Comparison of ENCODE assay signal across 17 cellular contexts in the genomic region with DNA sequence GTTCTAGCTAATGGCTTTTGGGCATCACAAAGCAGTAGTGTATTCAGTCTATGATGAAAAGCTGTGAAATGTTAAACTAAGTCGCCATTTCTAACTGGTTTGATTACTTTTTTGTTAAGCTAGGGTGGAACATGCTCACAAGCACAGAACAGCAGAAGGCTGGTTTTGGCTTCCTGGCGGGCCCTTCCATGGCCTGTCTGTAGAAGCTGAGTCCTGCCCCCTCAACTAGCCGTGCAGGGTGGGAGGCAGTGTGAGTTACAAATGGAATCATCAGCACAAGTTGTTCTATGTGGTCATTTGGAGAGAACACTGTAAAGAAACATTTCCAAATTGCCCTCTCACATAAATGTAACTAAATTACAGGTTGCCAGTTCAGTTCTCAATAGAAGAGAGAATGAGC.
DNase-seq lines count a peak whose midpoint lies in the region; ATAC-seq and TF ChIP-seq lines count a peak whose summit lies in the region.
"Had no signal": no experiment of that assay in that cellular context is flagged by ENCODE, and none has a peak within 500 bp of the region (broad histone marks: within the 10 kb centered on the region; RNA-seq: fewer than 3 reads in every experiment).

No MANE protein-coding gene starts in this region.

- H3K27ac ChIP-seq in BLaER1, result no peak overlapping the region
- peak overlapping the region; percentile 78 for H3K27ac ChIP-seq in SK-N-MC
- peak overlapping the region; percentile 15 for H3K27ac ChIP-seq in iPS-20b (ENCODE audit: low read length)
- H3K27ac ChIP-seq in rectal smooth muscle tissue (ENCODE audit: low read depth, low read length), result peak overlapping the region; percentile 69
- H3K27ac ChIP-seq: spleen had no signal

- peaks cover 74% of the 10 kb centered on the region for H3K4me1 Mint-ChIP-seq in nephron progenitor cell
- H3K4me1 Mint-ChIP-seq: activated T-helper 17 cell treated with anti-CD3 and anti-CD28 coated beads, Interleukin-2, amount 50 U/mL, for 72 hours had no signal

- no peak for TF ChIP-seq CTCF in nephron progenitor cell (IDR thresholded peaks at IDR 0.05)

- H3K9ac ChIP-seq in BLaER1 (no peak overlapping the region), SK-N-MC (ENCODE audit: insufficient read length) (no peak overlapping the region), iPS-20b (ENCODE audit: low read depth, low read length) (0 out of 2 replicates have a peak overlapping the region, but pooled peaks have one; percentile 63), rectal smooth muscle tissue (ENCODE audit: low read length) (no peak overlapping the region)

- H3K4me3 ChIP-seq in BLaER1 (no peak overlapping the region), SK-N-MC (0 out of 2 replicates have a peak overlapping the region, but pooled peaks have one; percentile 62), iPS-20b (ENCODE audit: low read length) (no peak overlapping the region), rectal smooth muscle tissue (ENCODE audit: low read length) (no peak overlapping the region)
- H3K4me3 ChIP-seq: adrenal gland, spleen had no signal

- H3K27me3 Mint-ChIP-seq in nephron progenitor cell (ENCODE audit: low read depth, poor library complexity), result no peaks in the 10 kb centered on the region
- H3K27me3 Mint-ChIP-seq: activated T-helper 17 cell treated with anti-CD3 and anti-CD28 coated beads, Interleukin-2, amount 50 U/mL, for 72 hours had no signal

- peaks cover 40% of the 10 kb centered on the region for H3K36me3 Mint-ChIP-seq in nephron progenitor cell (ENCODE audit: low read depth)

- H3K4me3 Mint-ChIP-seq in nephron progenitor cell, result no peak overlapping the region
- H3K4me3 Mint-ChIP-seq: activated T-helper 17 cell treated with anti-CD3 and anti-CD28 coated beads, Interleukin-2, amount 50 U/mL, for 72 hours; effector memory CD8-positive, alpha-beta T cell had no signal

- DNase-seq in SK-N-MC (ENCODE audit: low read depth, low spot score), result no peak
- DNase-seq in GDM1 (lab: John Stamatoyannopoulos, UW), result no peak
- DNase-seq in nephron progenitor cell, result no peak
- DNase-seq: cerebellar nuclear complex; COR-L47; effector memory CD8-positive, alpha-beta T cell; Kasumi-1; SHP77 treated with DMSO at 0.1 percent for 48 hours; spleen; T-helper 2 cell had no signal

- no peaks in the 10 kb centered on the region for H4K20me1 ChIP-seq in BLaER1

- peak overlapping the region; percentile 25; the same call in 1 of the 2 replicates for H3K4me2 ChIP-seq in BLaER1

- ATAC-seq in GM21576 (IDR thresholded peaks at IDR 0.05; ENCODE audit: unreplicated experiment) (no peak), GM21526 (IDR thresholded peaks at IDR 0.05; ENCODE audit: low FRiP score, unreplicated experiment) (no peak)
- ATAC-seq: activated T-helper 17 cell treated with anti-CD3 and anti-CD28 coated beads, Interleukin-2, amount 50 U/mL, for 72 hours; effector memory CD8-positive, alpha-beta T cell had no signal

- no peak overlapping the region for H3K27ac Mint-ChIP-seq in nephron progenitor cell
- H3K27ac Mint-ChIP-seq: activated T-helper 17 cell treated with anti-CD3 and anti-CD28 coated beads, Interleukin-2, amount 50 U/mL, for 72 hours; effector memory CD8-positive, alpha-beta T cell had no signal

- H3K9me3 Mint-ChIP-seq in nephron progenitor cell, result no peaks in the 10 kb centered on the region
- H3K9me3 Mint-ChIP-seq: activated T-helper 17 cell treated with anti-CD3 and anti-CD28 coated beads, Interleukin-2, amount 50 U/mL, for 72 hours; effector memory CD8-positive, alpha-beta T cell had no signal

- H3K27me3 ChIP-seq in BLaER1 (no peaks in the 10 kb centered on the region), iPS-20b (ENCODE audit: insufficient read depth, low read length) (no peaks in the 10 kb centered on the region), rectal smooth muscle tissue (ENCODE audit: control insufficient read depth, insufficient read depth, low read length) (no peaks in the 10 kb centered on the region)
- H3K27me3 ChIP-seq: adrenal gland, spleen had no signal

- H3K9me3 ChIP-seq in BLaER1 (peaks cover 13% of the 10 kb centered on the region; the same call in 1 of the 2 replicates), SK-N-MC (ENCODE audit: low read depth, low read length) (no peaks in the 10 kb centered on the region), iPS-20b (ENCODE audit: insufficient read depth, low read depth, low read length) (no peaks in the 10 kb centered on the region)
- H3K9me3 ChIP-seq: adrenal gland, spleen had no signal

- H3K4me1 ChIP-seq in BLaER1 (peaks cover 21% of the 10 kb centered on the region), iPS-20b (ENCODE audit: insufficient read depth, low read length) (peaks cover 63% of the 10 kb centered on the region), rectal smooth muscle tissue (ENCODE audit: control insufficient read depth, insufficient read depth, low read length) (peaks cover 10% of the 10 kb centered on the region)
- H3K4me1 ChIP-seq: spleen had no signal

- H3K36me3 ChIP-seq in BLaER1 (peaks cover 27% of the 10 kb centered on the region), SK-N-MC (ENCODE audit: insufficient read depth, low read length) (no peaks in the 10 kb centered on the region), iPS-20b (ENCODE audit: insufficient read depth, low read depth, low read length) (peaks cover 15% of the 10 kb centered on the region; the same call in 1 of the 2 replicates), rectal smooth muscle tissue (ENCODE audit: control insufficient read depth, insufficient read depth, low read length) (no peaks in the 10 kb centered on the region)
- H3K36me3 ChIP-seq: adrenal gland had no signal
